In the genomic region with DNA sequence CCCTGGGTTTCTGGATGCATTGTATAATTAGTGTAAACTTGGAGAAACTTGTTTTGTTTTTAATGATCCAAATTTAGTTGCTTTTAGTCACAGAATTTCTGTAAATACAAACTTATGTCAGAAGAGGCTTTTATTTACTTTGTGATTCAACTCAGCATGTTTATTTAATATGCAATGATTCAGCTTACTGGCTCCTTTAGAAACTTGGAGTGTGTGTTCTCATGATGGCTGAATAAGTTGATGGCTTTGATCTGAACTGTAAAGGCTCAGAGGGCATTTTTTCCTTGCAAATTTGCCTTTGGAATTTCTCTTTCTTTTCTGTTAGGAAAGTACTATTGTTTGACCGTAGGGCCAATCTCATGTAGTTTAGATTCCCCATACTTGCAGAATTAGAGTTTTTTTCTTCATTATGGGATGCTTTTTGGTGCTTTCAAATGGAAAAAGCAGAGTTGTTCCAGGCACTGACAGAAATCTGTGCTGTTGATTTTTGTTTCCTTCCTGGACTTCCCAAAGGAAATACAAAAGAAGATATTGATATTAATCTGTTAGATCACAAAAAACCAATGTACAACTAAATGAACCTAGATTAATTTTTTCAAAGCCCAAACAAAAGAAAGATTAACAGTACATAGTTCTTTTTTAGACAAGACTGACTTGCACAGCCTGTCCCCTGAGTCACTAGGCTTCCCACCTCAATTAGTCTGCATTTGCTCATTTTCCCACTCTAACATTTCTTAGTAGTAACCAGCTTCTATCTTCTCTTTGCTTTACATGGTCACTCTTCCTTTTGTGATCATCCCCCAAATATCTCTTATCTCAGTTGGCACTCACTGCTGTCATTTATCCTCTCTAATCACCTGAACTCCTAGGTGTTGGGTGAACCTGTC, we compare ENCODE assay signal across 15 cellular contexts.
DNase-seq lines count a peak whose midpoint lies in the region; ATAC-seq, FAIRE-seq and TF ChIP-seq lines count a peak whose summit lies in the region.
"Had no signal": no experiment of that assay in that cellular context is flagged by ENCODE, and none has a peak within 500 bp of the region (broad histone marks: within the 10 kb centered on the region; RNA-seq: fewer than 3 reads in every experiment).

No MANE protein-coding gene starts in this region.

- TF ChIP-seq RAD21 in IMR-90 (IDR thresholded peaks at IDR 0.05; ENCODE audit: low read length): no peak

- H3K4ac ChIP-seq in IMR-90 (ENCODE audit: low read depth, low read length): peak overlapping the region; percentile 81

- peaks cover 5% of the 10 kb centered on the region for H3K9me1 ChIP-seq in IMR-90 (ENCODE audit: insufficient read depth, low read length)

- H3K4me1 ChIP-seq in IMR-90 (ENCODE audit: control insufficient read depth, insufficient read depth, low read length) (peaks cover 6% of the 10 kb centered on the region), lung (ENCODE audit: control insufficient read depth in 2 of 2, insufficient read depth in 2 of 2, low read length in 2 of 2) (peaks cover 0 to 4% of the 10 kb centered on the region in 2 donors), tibial artery (peaks cover 0 to 12% (median 5%) of the 10 kb centered on the region in 4 donors)

- no peaks in the 10 kb centered on the region for H3K27me3 ChIP-seq in IMR-90 (ENCODE audit: control insufficient read depth, insufficient read depth, low read length)
- H3K27me3 ChIP-seq in lung (ENCODE audit: control insufficient read depth, insufficient read depth): no peaks in the 10 kb centered on the region
- no peaks in the 10 kb centered on the region for H3K27me3 ChIP-seq in tibial artery

- H3K27ac ChIP-seq in IMR-90 (ENCODE audit: insufficient read depth, low read length) (peak overlapping the region; percentile 4), lung (ENCODE audit: low read depth in 1 of 2, low read length in 1 of 2) (peak overlapping the region in 1 of 2 donors; percentile 50), tibial artery (no peak overlapping the region)

- FAIRE-seq in endometrium (lab: Jason Lieb, UNC): peak; percentile 33
- FAIRE-seq: GM18507 had no signal

- BruUV-seq in IMR-90 (replicated peaks; lab: Mats Ljungman, UMichigan): no TSS peak

- H3K9me3 ChIP-seq in IMR-90 (ENCODE audit: control insufficient read depth, insufficient read depth, low read length) (no peaks in the 10 kb centered on the region), lung (ENCODE audit: control insufficient read depth in 2 of 2, insufficient read depth in 1 of 2, low read length in 1 of 2) (no peaks in the 10 kb centered on the region), tibial artery (no peaks in the 10 kb centered on the region)

- H4K5ac ChIP-seq in IMR-90 (ENCODE audit: low read depth, low read length): peak overlapping the region; percentile 88

- peak overlapping the region; percentile 93 for H2AK5ac ChIP-seq in IMR-90 (ENCODE audit: low read depth, low read length)

- H2AFZ ChIP-seq in IMR-90 (replicated peaks; ENCODE audit: low read length, poor library complexity): peak overlapping the region; percentile 46

- H3K36me3 ChIP-seq in IMR-90 (ENCODE audit: control insufficient read depth, insufficient read depth, low read length): no peaks in the 10 kb centered on the region
- no peaks in the 10 kb centered on the region for H3K36me3 ChIP-seq in lung (ENCODE audit: control insufficient read depth in 2 of 2, insufficient read depth in 2 of 2, low read length in 2 of 2)
- no peaks in the 10 kb centered on the region for H3K36me3 ChIP-seq in tibial artery

- no peak overlapping the region for H3K9ac ChIP-seq in IMR-90 (ENCODE audit: low read depth, low read length)

- H2BK120ac ChIP-seq in IMR-90 (ENCODE audit: low read depth, low read length): peak overlapping the region; percentile 88

- no peak overlapping the region for H2AK9ac ChIP-seq in IMR-90 (replicated peaks; ENCODE audit: low read depth, low read length, poor library complexity)

- peak overlapping the region; percentile 84 for H3K18ac ChIP-seq in IMR-90 (ENCODE audit: low read depth, low read length)

- peak overlapping the region; percentile 7 to 62; a peak in 2 of 4 replicates for H4K8ac ChIP-seq in IMR-90 (ENCODE audit: low read depth in 2 of 2, low read length in 2 of 2)

- dilution Hi-C loops in IMR-90 (cut with HindIII; ENCODE audit: low sequenced_read_pairs, unreplicated experiment): no loop called here

- peak overlapping the region; percentile 72; the same call in 2 of the 3 replicates for H2BK15ac ChIP-seq in IMR-90 (ENCODE audit: low read depth, low read length)

- H3K56ac ChIP-seq in IMR-90 (ENCODE audit: extremely low read depth, insufficient read depth, low read length): peak overlapping the region; percentile 49; the same call in 1 of the 2 replicates

- in situ Hi-C loops in IMR-90 (cut with MboI; ENCODE audit: low sequenced_read_pairs): no loop called here

- peak overlapping the region; percentile 86 for H4K91ac ChIP-seq in IMR-90 (ENCODE audit: insufficient read depth, low read depth, low read length)

- H3K23ac ChIP-seq in IMR-90 (ENCODE audit: low read depth, low read length): peak overlapping the region; percentile 57

- no peaks in the 10 kb centered on the region for H4K20me1 ChIP-seq in IMR-90 (ENCODE audit: insufficient read depth, low read length)

- peak overlapping the region; percentile 47 for H2BK5ac ChIP-seq in IMR-90 (ENCODE audit: low read depth, low read length, poor library complexity, severe bottlenecking)

- peak overlapping the region; percentile 80 for H2BK20ac ChIP-seq in IMR-90 (ENCODE audit: low read depth, low read length)

- WGBS in IMR-90 (ENCODE audit: extremely low coverage in 2 of 2, insufficient read length in 1 of 2), 2 experiments: no CpG with 5 or more reads among the region's 1 CpG
- 41 to 77% methylated on average over 1 of the region's 1 CpG for WGBS in lung, 2 donors

- intact Hi-C loops in IMR-90 (cut with micrococcal nuclease) (loop anchor here (5.0 kb wide), 1 partner anchor 41 kb away; no protein-coding TSS in a partner anchor), tibial artery (cut with DNase I; ENCODE audit: low total_unique reads) (loop anchor here (10.0 kb wide), 1 partner anchor 316 kb away; the partner anchor contains the start of gene AHR)

- no peak overlapping the region for H3K4me3 ChIP-seq in IMR-90 (ENCODE audit: insufficient read depth, low read depth, low read length)
- no peak overlapping the region for H3K4me3 ChIP-seq in lung
- H3K4me3 ChIP-seq in tibial artery: no peak overlapping the region

- peak overlapping the region; percentile 44; the same call in 1 of the 2 replicates for H3K4me2 ChIP-seq in IMR-90 (ENCODE audit: low read depth, low read length)

- CTCF ChIA-PET in IMR-90 (lab: Yijun Ruan, JAX): no interaction called here

- ATAC-seq in IMR-90 (ENCODE audit: low read depth): peak; percentile 87
- ATAC-seq in lung (ENCODE audit: insufficient read depth, low FRiP score): peak; percentile 27

- DNase-seq in AG08396 (ENCODE audit: low spot score) (peak; percentile 46), IMR-90 (peak; percentile 88), lung (ENCODE audit: low spot score) (no peak), tibial artery (no peak), occipital lobe (lab: John Stamatoyannopoulos, UW) (no peak)
- no peak for DNase-seq in activated CD4-positive, alpha-beta T cell treated with anti-CD3 and anti-CD28 coated beads for 1 hour
- DNase-seq in activated CD8-positive, alpha-beta memory T cell treated with anti-CD3 and anti-CD28 coated beads, Interleukin-2, amount 50 U/mL, for 4 hours: no peak
- DNase-seq: activated B cell treated with CpG ODN at 0.5 μM for 24 hours; activated effector memory CD4-positive, alpha-beta T cell treated with Interleukin-2 at 50 U/mL for 16 hours; CD4-positive, alpha-beta T cell; effector CD8-positive, alpha-beta T cell; NCI-H1048; substantia nigra had no signal

- peak overlapping the region; percentile 76 for H3K14ac ChIP-seq in IMR-90 (replicated peaks; ENCODE audit: low read depth, low read length)

- no peaks in the 10 kb centered on the region for H3K79me1 ChIP-seq in IMR-90 (ENCODE audit: low read depth in 1 of 2, low read length in 2 of 2)

- TF ChIP-seq CTCF in IMR-90 (conservative IDR thresholded peaks at IDR 0.05; ENCODE audit: low read depth, low read length) (no peak), lung (IDR thresholded peaks at IDR 0.05; ENCODE audit: control extremely low read depth, extremely low read depth) (no peak), tibial artery (IDR thresholded peaks at IDR 0.05) (no peak)

- POLR2A ChIA-PET in IMR-90 (lab: Charles Lee; ENCODE audit: unreplicated experiment): no interaction called here

- no peak for TF ChIP-seq POLR2A in IMR-90 (IDR thresholded peaks at IDR 0.05; ENCODE audit: low read depth, low read length)

TF ChIP-seq in IMR-90, 13 proteins besides CTCF, POLR2A, EP300 and RAD21:
- no peak for TF ChIP-seq MAZ (IDR thresholded peaks at IDR 0.05; ENCODE audit: borderline replicate concordance, low read depth, low read length)
- peak; percentile 30; the same call in 1 of the 2 replicates for TF ChIP-seq MAFK (IDR thresholded peaks at IDR 0.05; ENCODE audit: low read depth, low read length)
- TF ChIP-seq RFX5 (IDR thresholded peaks at IDR 0.05; ENCODE audit: low read depth, low read length): no peak
- peak; percentile 49; the same call in 1 of the 2 replicates for TF ChIP-seq NFE2L2 (IDR thresholded peaks at IDR 0.05; ENCODE audit: low read depth, low read length)
- peak; percentile 97 for TF ChIP-seq FOS (IDR thresholded peaks at IDR 0.05; ENCODE audit: low read depth, low read length)
- TF ChIP-seq, protein P1, sequence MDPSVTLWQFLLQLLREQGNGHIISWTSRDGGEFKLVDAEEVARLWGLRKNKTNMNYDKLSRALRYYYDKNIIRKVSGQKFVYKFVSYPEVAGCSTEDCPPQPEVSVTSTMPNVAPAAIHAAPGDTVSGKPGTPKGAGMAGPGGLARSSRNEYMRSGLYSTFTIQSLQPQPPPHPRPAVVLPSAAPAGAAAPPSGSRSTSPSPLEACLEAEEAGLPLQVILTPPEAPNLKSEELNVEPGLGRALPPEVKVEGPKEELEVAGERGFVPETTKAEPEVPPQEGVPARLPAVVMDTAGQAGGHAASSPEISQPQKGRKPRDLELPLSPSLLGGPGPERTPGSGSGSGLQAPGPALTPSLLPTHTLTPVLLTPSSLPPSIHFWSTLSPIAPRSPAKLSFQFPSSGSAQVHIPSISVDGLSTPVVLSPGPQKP (IDR thresholded peaks at IDR 0.05; ENCODE audit: borderline replicate concordance, low read depth, low read length): no peak
- peak; percentile 66 for TF ChIP-seq CEBPB (IDR thresholded peaks at IDR 0.05; ENCODE audit: low read depth, low read length)

Comparison
In these comparisons a context has a peak if more than half of its experiments do, and no peak if none do; other contexts are left out.
1. DNase-seq: peak in AG08396 (single experiment) and IMR-90 (single experiment); none in lung (single experiment), tibial artery (0 of 2), occipital lobe (single experiment), activated CD4-positive, alpha-beta T cell treated with anti-CD3 and anti-CD28 coated beads for 1 hour (single experiment) and activated CD8-positive, alpha-beta memory T cell treated with anti-CD3 and anti-CD28 coated beads, Interleukin-2, amount 50 U/mL, for 4 hours (single experiment).